19 cellular contexts compared by ENCODE assay signal in the genomic region with DNA sequence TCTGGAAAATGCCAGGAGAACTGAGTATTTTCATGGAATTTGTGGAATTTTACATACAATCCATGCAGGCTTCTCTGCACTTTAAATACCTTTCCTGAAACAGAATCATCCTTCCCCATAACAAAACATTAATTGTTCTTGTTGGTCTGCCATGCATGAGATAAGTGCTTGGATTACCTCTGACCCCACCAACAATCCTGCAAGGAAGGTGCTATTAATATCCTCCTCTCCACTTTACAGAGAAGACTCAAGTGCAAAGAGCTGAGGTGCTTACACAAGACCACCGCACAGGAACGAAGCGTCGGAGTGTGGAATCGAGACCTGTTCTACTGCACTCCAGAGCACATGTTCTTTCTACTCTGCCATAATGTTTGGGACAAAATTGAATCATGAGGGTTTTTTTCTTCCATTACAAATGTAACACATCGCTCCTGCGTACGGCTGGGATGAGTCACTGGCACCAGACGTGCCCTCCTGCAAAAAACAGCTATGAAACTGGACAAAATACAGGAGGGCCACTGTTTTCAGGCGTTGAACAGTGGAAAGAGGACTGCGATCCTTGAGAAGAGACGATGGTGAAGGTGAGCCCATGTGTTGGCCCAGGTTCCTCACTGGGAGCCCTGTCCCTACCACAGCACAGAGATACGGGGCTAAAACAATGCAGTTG. TPM values are rescaled to one million over a fixed set of nuclear protein-coding genes. Genes with fewer than 3 reads are reported as not detected.
DNase-seq lines count a peak whose midpoint lies in the region; ATAC-seq and TF ChIP-seq lines count a peak whose summit lies in the region.
"Had no signal": no experiment of that assay in that cellular context is flagged by ENCODE, and none has a peak within 500 bp of the region (broad histone marks: within the 10 kb centered on the region; RNA-seq: fewer than 3 reads in every experiment).

No MANE protein-coding gene starts in this region.

- H3K4me3 ChIP-seq in trophoblast cell (ENCODE audit: low read depth, low read length) (no peak overlapping the region), Karpas-422 (ENCODE audit: low read length) (no peak overlapping the region)
- H3K4me3 ChIP-seq: BLaER1 had no signal

- WGBS in trophoblast cell (ENCODE audit: extremely low coverage, insufficient coverage, insufficient read length), result no CpG with 5 or more reads among the region's 13 CpGs

- no peak overlapping the region for H2BK120ac ChIP-seq in trophoblast cell (ENCODE audit: insufficient read depth, low read length, poor library complexity)

- peak overlapping the region; percentile 43 for H3K27ac ChIP-seq in trophoblast cell (ENCODE audit: low read depth, low read length)
- H3K27ac ChIP-seq in Karpas-422 (ENCODE audit: low read length), result no peak overlapping the region
- H3K27ac ChIP-seq: BLaER1 had no signal

- no peak overlapping the region for H4K8ac ChIP-seq in trophoblast cell (ENCODE audit: low read depth, low read length)

- no peaks in the 10 kb centered on the region for H4K20me1 ChIP-seq in Karpas-422 (ENCODE audit: insufficient read depth, low read depth, low read length)
- H4K20me1 ChIP-seq: BLaER1 had no signal

- peaks cover 9% of the 10 kb centered on the region for H3K9me3 Mint-ChIP-seq in glutamatergic neuron (ENCODE audit: unreplicated experiment)
- H3K9me3 Mint-ChIP-seq: CD8-positive, alpha-beta memory T cell had no signal

- H3K4me1 Mint-ChIP-seq in glutamatergic neuron (ENCODE audit: low read depth, unreplicated experiment), result peaks cover 1% of the 10 kb centered on the region
- H3K4me1 Mint-ChIP-seq: CD8-positive, alpha-beta memory T cell had no signal

- no peak overlapping the region for H2BK5ac ChIP-seq in trophoblast cell (ENCODE audit: low read depth, low read length, poor library complexity)

- H3K9me2 ChIP-seq in Karpas-422 (replicated peaks; ENCODE audit: insufficient read depth, low read length), result no peaks in the 10 kb centered on the region

- H3K4me1 ChIP-seq in trophoblast cell (ENCODE audit: control insufficient read depth in 1 of 2, insufficient read depth in 2 of 2, low read length in 2 of 2) (peaks cover 3 to 7% of the 10 kb centered on the region in 2 experiments), Karpas-422 (ENCODE audit: low read length) (no peaks in the 10 kb centered on the region)
- H3K4me1 ChIP-seq: BLaER1 had no signal

- in situ Hi-C loops in SK-MEL-5 (cut with HindIII; ENCODE audit: low pct_unique_long_range_greater_than_20kb, low sequenced_read_pairs) (no loop called here), GM13977 (cut with MboI; ENCODE audit: low pct_unique_long_range_greater_than_20kb, low sequenced_read_pairs, unreplicated experiment) (no loop called here)

- peaks cover 3% of the 10 kb centered on the region for H3K36me3 Mint-ChIP-seq in glutamatergic neuron (ENCODE audit: unreplicated experiment)

- H3K9ac ChIP-seq in trophoblast cell (ENCODE audit: low read length) (no peak overlapping the region), Karpas-422 (ENCODE audit: low read length) (no peak overlapping the region)
- H3K9ac ChIP-seq: BLaER1 had no signal

- H3K79me2 ChIP-seq in trophoblast cell (ENCODE audit: control insufficient read depth, insufficient read depth, low read length, poor library complexity) (no peaks in the 10 kb centered on the region), Karpas-422 (ENCODE audit: low read length) (no peaks in the 10 kb centered on the region)

- H3K79me1 ChIP-seq in trophoblast cell (ENCODE audit: low read length), result peaks cover 2% of the 10 kb centered on the region

- DNase-seq in DMS79 (lab: John Stamatoyannopoulos, UW), result peak; percentile 3
- peak; percentile 85 for DNase-seq in SK-MEL-5 (ENCODE audit: low read depth, low spot score)
- DNase-seq in glutamatergic neuron, result no peak
- DNase-seq in trophoblast cell, result no peak
- DNase-seq in NCI-H774 (lab: John Stamatoyannopoulos, UW), result no peak
- no peak for DNase-seq in GM13977 (ENCODE audit: low spot score)
- DNase-seq in Karpas-422, result no peak
- DNase-seq: CD8-positive, alpha-beta memory T cell; DMS 273 treated with DMSO at 0.1 percent for 48 hours; H7; NCI-H1436 treated with DMSO at 0.1 percent for 48 hours; NCI-H2081; NCI-H69 had no signal

- no peak overlapping the region for H4K12ac ChIP-seq in trophoblast cell (ENCODE audit: low read depth, low read length)

- no peak overlapping the region for H3K14ac ChIP-seq in trophoblast cell (ENCODE audit: low read length)

- H3K4me2 ChIP-seq in trophoblast cell (ENCODE audit: low read length), result no peak overlapping the region
- no peak overlapping the region for H3K4me2 ChIP-seq in Karpas-422 (ENCODE audit: low read depth, low read length, poor library complexity, severe bottlenecking)
- H3K4me2 ChIP-seq: BLaER1 had no signal

- no peak for TF ChIP-seq CTCF in glutamatergic neuron (IDR thresholded peaks at IDR 0.05; ENCODE audit: partially characterized antibody, unreplicated experiment)
- TF ChIP-seq CTCF in GM13977 (IDR thresholded peaks at IDR 0.05; ENCODE audit: extremely low read depth, insufficient read depth, missing control alignments), result no peak

- H3K4me3 Mint-ChIP-seq in glutamatergic neuron (ENCODE audit: unreplicated experiment), result no peak overlapping the region
- H3K4me3 Mint-ChIP-seq: CD8-positive, alpha-beta memory T cell; IgD-negative memory B cell had no signal

- H3K36me3 ChIP-seq in trophoblast cell (ENCODE audit: control insufficient read depth in 1 of 2, insufficient read depth in 2 of 2, low read length in 2 of 2) (no peaks in the 10 kb centered on the region), Karpas-422 (ENCODE audit: insufficient read depth, low read length) (no peaks in the 10 kb centered on the region)
- H3K36me3 ChIP-seq: BLaER1 had no signal

- no peak overlapping the region for H3K18ac ChIP-seq in trophoblast cell (ENCODE audit: low read length)

- peak overlapping the region; percentile 89 for H3K27ac Mint-ChIP-seq in glutamatergic neuron (ENCODE audit: unreplicated experiment)
- H3K27ac Mint-ChIP-seq: CD8-positive, alpha-beta memory T cell; IgD-negative memory B cell had no signal

- H3K23ac ChIP-seq in trophoblast cell (ENCODE audit: low read length), result no peak overlapping the region

- H2AFZ ChIP-seq in trophoblast cell (ENCODE audit: insufficient read depth, low read length, poor library complexity), result no peak overlapping the region
- H2AFZ ChIP-seq in Karpas-422 (ENCODE audit: low read length), result no peak overlapping the region

- no peak overlapping the region for H2AK5ac ChIP-seq in trophoblast cell (ENCODE audit: low read length)

- H3K27me3 ChIP-seq in trophoblast cell (ENCODE audit: insufficient read depth, low read length), result no peaks in the 10 kb centered on the region
- H3K27me3 ChIP-seq in Karpas-422 (ENCODE audit: low read length), result no peaks in the 10 kb centered on the region
- H3K27me3 ChIP-seq: BLaER1 had no signal

- H3K9me3 ChIP-seq in trophoblast cell (ENCODE audit: insufficient read depth, low read depth, low read length), result peaks cover 4% of the 10 kb centered on the region
- no peaks in the 10 kb centered on the region for H3K9me3 ChIP-seq in Karpas-422 (ENCODE audit: low read length)

- peaks cover 2% of the 10 kb centered on the region for H3K27me3 Mint-ChIP-seq in glutamatergic neuron (ENCODE audit: unreplicated experiment)

- no peak for ATAC-seq in HG03571 (IDR thresholded peaks at IDR 0.05; ENCODE audit: unreplicated experiment)
- ATAC-seq: Panc1, Right ventricle myocardium inferior had no signal

- H4K91ac ChIP-seq in trophoblast cell (ENCODE audit: low read depth, low read length), result no peak overlapping the region

- H2BK12ac ChIP-seq in trophoblast cell (ENCODE audit: low read length), result no peak overlapping the region

- no peak overlapping the region for H3K4ac ChIP-seq in trophoblast cell (ENCODE audit: low read depth, low read length)

RNA-seq across cellular contexts. Expression of gene LRRC4B, which starts 12.9 kb away (rescaled TPM):
- total RNA-seq in SK-MEL-5 (2014; rRNA removed; shearing (Covaris generic)), result 6.3 and 6.9 TPM in 2 replicates
- 24.4 and 26.3 TPM in 2 replicates for polyA plus RNA-seq in SK-MEL-5 (2015; cell fraction: cytosol; rRNA removed)
- polyA plus RNA-seq in SK-MEL-5 (2015; cell fraction: nucleus; rRNA removed), result 5.2 and 12.9 TPM in 2 replicates
- total RNA-seq in glutamatergic neuron (ENCODE audit: unreplicated experiment), result 28.5 TPM
- polyA plus RNA-seq in trophoblast cell (2013), result 1.3 and 1.5 TPM in 2 replicates
- not detected in 2 replicates for total RNA-seq in Karpas-422 (2014; rRNA removed; shearing (Covaris generic); ENCODE audit: low replicate concordance)
- total RNA-seq: CD8-positive, alpha-beta memory T cell; HT-29 had no signal
- polyA plus RNA-seq: CD8-positive, alpha-beta memory T cell; IgD-negative memory B cell had no signal

RNA-seq across cellular contexts. Expression of gene SYT3, which starts 58.6 kb away (rescaled TPM):
- 0.55 and 1.6 TPM in 2 replicates for total RNA-seq in SK-MEL-5 (2014; rRNA removed; shearing (Covaris generic))
- 2.1 and 2.7 TPM in 2 replicates for polyA plus RNA-seq in SK-MEL-5 (2015; cell fraction: cytosol; rRNA removed)
- polyA plus RNA-seq in SK-MEL-5 (2015; cell fraction: nucleus; rRNA removed), result 2.6 and 2.9 TPM in 2 replicates
- total RNA-seq in glutamatergic neuron (ENCODE audit: unreplicated experiment), result 15.6 TPM
- 0.25 and 0.32 TPM in 2 replicates for polyA plus RNA-seq in trophoblast cell (2013)
- total RNA-seq in Karpas-422 (2014; rRNA removed; shearing (Covaris generic); ENCODE audit: low replicate concordance), result 0.11 TPM in 1 of 2 replicates, not detected in the other
- total RNA-seq: HT-29 had no signal
- polyA plus RNA-seq: IgD-negative memory B cell had no signal

Comparison
In these comparisons a context has a peak if more than half of its experiments do, and no peak if none do; other contexts are left out.
1. DNase-seq: peak in DMS79 (single experiment) and SK-MEL-5 (single experiment); none in glutamatergic neuron (single experiment), trophoblast cell (0 of 2), NCI-H774 (single experiment), GM13977 (single experiment) and Karpas-422 (single experiment).